Comparison of ENCODE assay signal across 1 cellular context in genomic region chr16:81767987-81768592, GRCh38.
TF ChIP-seq lines count a peak whose summit lies in the region.

No MANE protein-coding gene starts in this region.

TF ChIP-seq in HepG2, 621 proteins besides CTCF, POLR2A, EP300 and RAD21 (continued from another document and continues in another):
- TF ChIP-seq, protein P1, sequence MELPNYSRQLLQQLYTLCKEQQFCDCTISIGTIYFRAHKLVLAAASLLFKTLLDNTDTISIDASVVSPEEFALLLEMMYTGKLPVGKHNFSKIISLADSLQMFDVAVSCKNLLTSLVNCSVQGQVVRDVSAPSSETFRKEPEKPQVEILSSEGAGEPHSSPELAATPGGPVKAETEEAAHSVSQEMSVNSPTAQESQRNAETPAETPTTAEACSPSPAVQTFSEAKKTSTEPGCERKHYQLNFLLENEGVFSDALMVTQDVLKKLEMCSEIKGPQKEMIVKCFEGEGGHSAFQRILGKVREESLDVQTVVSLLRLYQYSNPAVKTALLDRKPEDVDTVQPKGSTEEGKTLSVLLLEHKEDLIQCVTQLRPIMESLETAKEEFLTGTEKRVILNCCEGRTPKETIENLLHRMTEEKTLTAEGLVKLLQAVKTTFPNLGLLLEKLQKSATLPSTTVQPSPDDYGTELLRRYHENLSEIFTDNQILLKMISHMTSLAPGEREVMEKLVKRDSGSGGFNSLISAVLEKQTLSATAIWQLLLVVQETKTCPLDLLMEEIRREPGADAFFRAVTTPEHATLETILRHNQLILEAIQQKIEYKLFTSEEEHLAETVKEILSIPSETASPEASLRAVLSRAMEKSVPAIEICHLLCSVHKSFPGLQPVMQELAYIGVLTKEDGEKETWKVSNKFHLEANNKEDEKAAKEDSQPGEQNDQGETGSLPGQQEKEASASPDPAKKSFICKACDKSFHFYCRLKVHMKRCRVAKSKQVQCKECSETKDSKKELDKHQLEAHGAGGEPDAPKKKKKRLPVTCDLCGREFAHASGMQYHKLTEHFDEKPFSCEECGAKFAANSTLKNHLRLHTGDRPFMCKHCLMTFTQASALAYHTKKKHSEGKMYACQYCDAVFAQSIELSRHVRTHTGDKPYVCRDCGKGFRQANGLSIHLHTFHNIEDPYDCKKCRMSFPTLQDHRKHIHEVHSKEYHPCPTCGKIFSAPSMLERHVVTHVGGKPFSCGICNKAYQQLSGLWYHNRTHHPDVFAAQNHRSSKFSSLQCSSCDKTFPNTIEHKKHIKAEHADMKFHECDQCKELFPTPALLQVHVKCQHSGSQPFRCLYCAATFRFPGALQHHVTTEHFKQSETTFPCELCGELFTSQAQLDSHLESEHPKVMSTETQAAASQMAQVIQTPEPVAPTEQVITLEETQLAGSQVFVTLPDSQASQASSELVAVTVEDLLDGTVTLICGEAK (IDR thresholded peaks at IDR 0.05) = no peak
- TF ChIP-seq, protein P1 (CRISPR knock-in tag; IDR thresholded peaks at IDR 0.05) = no peak; the same call in 1 of the 2 replicates
- peak; percentile 95 for TF ChIP-seq FOXP1 (IDR thresholded peaks at IDR 0.05)
- peak; percentile 99 for TF ChIP-seq FOXP1 (CRISPR knock-in tag; IDR thresholded peaks at IDR 0.05)
- TF ChIP-seq ZSCAN12 (CRISPR knock-in tag; IDR thresholded peaks at IDR 0.05) = no peak
- TF ChIP-seq GPN1 (CRISPR knock-in tag; IDR thresholded peaks at IDR 0.05; ENCODE audit: borderline replicate concordance) = no peak
- TF ChIP-seq MYC (CRISPR knock-in tag; IDR thresholded peaks at IDR 0.05; ENCODE audit: borderline replicate concordance) = no peak
- TF ChIP-seq JDP2 (CRISPR knock-in tag; IDR thresholded peaks at IDR 0.05; ENCODE audit: borderline replicate concordance) = no peak; the same call in 1 of the 2 replicates
- TF ChIP-seq, protein P2, sequence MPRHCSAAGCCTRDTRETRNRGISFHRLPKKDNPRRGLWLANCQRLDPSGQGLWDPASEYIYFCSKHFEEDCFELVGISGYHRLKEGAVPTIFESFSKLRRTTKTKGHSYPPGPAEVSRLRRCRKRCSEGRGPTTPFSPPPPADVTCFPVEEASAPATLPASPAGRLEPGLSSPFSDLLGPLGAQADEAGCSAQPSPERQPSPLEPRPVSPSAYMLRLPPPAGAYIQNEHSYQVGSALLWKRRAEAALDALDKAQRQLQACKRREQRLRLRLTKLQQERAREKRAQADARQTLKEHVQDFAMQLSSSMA (CRISPR knock-in tag; IDR thresholded peaks at IDR 0.05) = no peak
- TF ChIP-seq RORA (CRISPR knock-in tag; IDR thresholded peaks at IDR 0.05) = no peak
- TF ChIP-seq PCBP2 (optimal IDR thresholded peaks at IDR 0.05; ENCODE audit: low read depth, low read length, poor library complexity, severe bottlenecking) = no peak
- no peak for TF ChIP-seq NFE2 (CRISPR knock-in tag; IDR thresholded peaks at IDR 0.05)
- peak; percentile 87; the same call in 1 of the 2 replicates for TF ChIP-seq ZNF878 (CRISPR knock-in tag; IDR thresholded peaks at IDR 0.05)
- no peak for TF ChIP-seq ZNF879 (CRISPR knock-in tag; IDR thresholded peaks at IDR 0.05)
- TF ChIP-seq ZNF451 (CRISPR knock-in tag; IDR thresholded peaks at IDR 0.05) = no peak
- TF ChIP-seq ZNF260 (CRISPR knock-in tag; IDR thresholded peaks at IDR 0.05; ENCODE audit: borderline replicate concordance, low read depth) = no peak
- TF ChIP-seq REPIN1 (CRISPR knock-in tag; IDR thresholded peaks at IDR 0.05; ENCODE audit: borderline replicate concordance, low read depth) = peak; percentile 66; the same call in 1 of the 2 replicates
- TF ChIP-seq TSC22D2 (CRISPR knock-in tag; IDR thresholded peaks at IDR 0.05; ENCODE audit: borderline replicate concordance) = peak; percentile 38; the same call in 1 of the 2 replicates
- no peak for TF ChIP-seq ZNF75D (CRISPR knock-in tag; IDR thresholded peaks at IDR 0.05; ENCODE audit: borderline replicate concordance)
- TF ChIP-seq RFX3 (CRISPR knock-in tag; IDR thresholded peaks at IDR 0.05) = no peak
- no peak for TF ChIP-seq ZNF83 (CRISPR knock-in tag; IDR thresholded peaks at IDR 0.05; ENCODE audit: borderline replicate concordance)
- TF ChIP-seq, protein P3, sequence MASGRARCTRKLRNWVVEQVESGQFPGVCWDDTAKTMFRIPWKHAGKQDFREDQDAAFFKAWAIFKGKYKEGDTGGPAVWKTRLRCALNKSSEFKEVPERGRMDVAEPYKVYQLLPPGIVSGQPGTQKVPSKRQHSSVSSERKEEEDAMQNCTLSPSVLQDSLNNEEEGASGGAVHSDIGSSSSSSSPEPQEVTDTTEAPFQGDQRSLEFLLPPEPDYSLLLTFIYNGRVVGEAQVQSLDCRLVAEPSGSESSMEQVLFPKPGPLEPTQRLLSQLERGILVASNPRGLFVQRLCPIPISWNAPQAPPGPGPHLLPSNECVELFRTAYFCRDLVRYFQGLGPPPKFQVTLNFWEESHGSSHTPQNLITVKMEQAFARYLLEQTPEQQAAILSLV (CRISPR knock-in tag; IDR thresholded peaks at IDR 0.05; ENCODE audit: borderline replicate concordance) = no peak
- no peak for TF ChIP-seq USF2 (IDR thresholded peaks at IDR 0.05; ENCODE audit: low read depth, low read length)
- TF ChIP-seq USF2 (CRISPR knock-in tag; IDR thresholded peaks at IDR 0.05; ENCODE audit: borderline replicate concordance) = no peak; the same call in 1 of the 2 replicates
- TF ChIP-seq ZNF335 (CRISPR knock-in tag; IDR thresholded peaks at IDR 0.05) = 0 out of 2 replicates have a peak, but pooled peaks have one; percentile 70
- no peak for TF ChIP-seq ISX (CRISPR knock-in tag; conservative IDR thresholded peaks at IDR 0.05)
- no peak for TF ChIP-seq ZNF101 (CRISPR knock-in tag; IDR thresholded peaks at IDR 0.05; ENCODE audit: borderline replicate concordance, low read depth)
- TF ChIP-seq NFIC (IDR thresholded peaks at IDR 0.05; ENCODE audit: low read length) = peak; percentile 87; the same call in 1 of the 2 replicates
- no peak for TF ChIP-seq CEBPB (IDR thresholded peaks at IDR 0.05; ENCODE audit: borderline replicate concordance, low read depth, low read length)
- no peak for TF ChIP-seq EED (CRISPR knock-in tag; IDR thresholded peaks at IDR 0.05)
- peak; percentile 59; the same call in 1 of the 2 replicates for TF ChIP-seq ZNF501 (CRISPR knock-in tag; IDR thresholded peaks at IDR 0.05)
- no peak for TF ChIP-seq ZNF607 (CRISPR knock-in tag; IDR thresholded peaks at IDR 0.05; ENCODE audit: borderline replicate concordance)
- no peak for TF ChIP-seq MLLT10 (CRISPR knock-in tag; IDR thresholded peaks at IDR 0.05)
- TF ChIP-seq MEF2D (CRISPR knock-in tag; IDR thresholded peaks at IDR 0.05) = peak; percentile 76; the same call in 1 of the 2 replicates
- no peak for TF ChIP-seq RELA (CRISPR knock-in tag; IDR thresholded peaks at IDR 0.05)
- no peak for TF ChIP-seq ZNF30 (CRISPR knock-in tag; IDR thresholded peaks at IDR 0.05)
- TF ChIP-seq ZBTB1 (CRISPR knock-in tag; IDR thresholded peaks at IDR 0.05; ENCODE audit: borderline replicate concordance) = no peak
- TF ChIP-seq HBP1 (CRISPR knock-in tag; IDR thresholded peaks at IDR 0.05; ENCODE audit: low read depth) = no peak
- no peak for TF ChIP-seq IKZF4 (CRISPR knock-in tag; IDR thresholded peaks at IDR 0.05; ENCODE audit: borderline replicate concordance, low read depth, not compliant biosample characterization)
- TF ChIP-seq, protein P4, sequence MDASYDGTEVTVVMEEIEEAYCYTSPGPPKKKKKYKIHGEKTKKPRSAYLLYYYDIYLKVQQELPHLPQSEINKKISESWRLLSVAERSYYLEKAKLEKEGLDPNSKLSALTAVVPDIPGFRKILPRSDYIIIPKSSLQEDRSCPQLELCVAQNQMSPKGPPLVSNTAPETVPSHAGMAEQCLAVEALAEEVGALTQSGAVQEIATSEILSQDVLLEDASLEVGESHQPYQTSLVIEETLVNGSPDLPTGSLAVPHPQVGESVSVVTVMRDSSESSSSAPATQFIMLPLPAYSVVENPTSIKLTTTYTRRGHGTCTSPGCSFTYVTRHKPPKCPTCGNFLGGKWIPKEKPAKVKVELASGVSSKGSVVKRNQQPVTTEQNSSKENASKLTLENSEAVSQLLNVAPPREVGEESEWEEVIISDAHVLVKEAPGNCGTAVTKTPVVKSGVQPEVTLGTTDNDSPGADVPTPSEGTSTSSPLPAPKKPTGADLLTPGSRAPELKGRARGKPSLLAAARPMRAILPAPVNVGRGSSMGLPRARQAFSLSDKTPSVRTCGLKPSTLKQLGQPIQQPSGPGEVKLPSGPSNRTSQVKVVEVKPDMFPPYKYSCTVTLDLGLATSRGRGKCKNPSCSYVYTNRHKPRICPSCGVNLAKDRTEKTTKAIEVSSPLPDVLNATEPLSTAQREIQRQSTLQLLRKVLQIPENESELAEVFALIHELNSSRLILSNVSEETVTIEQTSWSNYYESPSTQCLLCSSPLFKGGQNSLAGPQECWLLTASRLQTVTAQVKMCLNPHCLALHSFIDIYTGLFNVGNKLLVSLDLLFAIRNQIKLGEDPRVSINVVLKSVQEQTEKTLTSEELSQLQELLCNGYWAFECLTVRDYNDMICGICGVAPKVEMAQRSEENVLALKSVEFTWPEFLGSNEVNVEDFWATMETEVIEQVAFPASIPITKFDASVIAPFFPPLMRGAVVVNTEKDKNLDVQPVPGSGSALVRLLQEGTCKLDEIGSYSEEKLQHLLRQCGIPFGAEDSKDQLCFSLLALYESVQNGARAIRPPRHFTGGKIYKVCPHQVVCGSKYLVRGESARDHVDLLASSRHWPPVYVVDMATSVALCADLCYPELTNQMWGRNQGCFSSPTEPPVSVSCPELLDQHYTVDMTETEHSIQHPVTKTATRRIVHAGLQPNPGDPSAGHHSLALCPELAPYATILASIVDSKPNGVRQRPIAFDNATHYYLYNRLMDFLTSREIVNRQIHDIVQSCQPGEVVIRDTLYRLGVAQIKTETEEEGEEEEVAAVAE (CRISPR knock-in tag; IDR thresholded peaks at IDR 0.05; ENCODE audit: borderline replicate concordance) = peak; percentile 71; the same call in 1 of the 2 replicates
- TF ChIP-seq, protein P5, sequence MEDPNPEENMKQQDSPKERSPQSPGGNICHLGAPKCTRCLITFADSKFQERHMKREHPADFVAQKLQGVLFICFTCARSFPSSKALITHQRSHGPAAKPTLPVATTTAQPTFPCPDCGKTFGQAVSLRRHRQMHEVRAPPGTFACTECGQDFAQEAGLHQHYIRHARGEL (CRISPR knock-in tag; IDR thresholded peaks at IDR 0.05) = no peak
- no peak for TF ChIP-seq NPAS2 (CRISPR knock-in tag; IDR thresholded peaks at IDR 0.05; ENCODE audit: borderline replicate concordance)
- no peak for TF ChIP-seq HNF4G (IDR thresholded peaks at IDR 0.05; ENCODE audit: borderline replicate concordance, low read depth, low read length)
- TF ChIP-seq HNF4G (CRISPR knock-in tag; IDR thresholded peaks at IDR 0.05; ENCODE audit: borderline replicate concordance, low read depth) = no peak
- no peak for TF ChIP-seq NFYC (CRISPR knock-in tag; IDR thresholded peaks at IDR 0.05)
- TF ChIP-seq, protein P6, sequence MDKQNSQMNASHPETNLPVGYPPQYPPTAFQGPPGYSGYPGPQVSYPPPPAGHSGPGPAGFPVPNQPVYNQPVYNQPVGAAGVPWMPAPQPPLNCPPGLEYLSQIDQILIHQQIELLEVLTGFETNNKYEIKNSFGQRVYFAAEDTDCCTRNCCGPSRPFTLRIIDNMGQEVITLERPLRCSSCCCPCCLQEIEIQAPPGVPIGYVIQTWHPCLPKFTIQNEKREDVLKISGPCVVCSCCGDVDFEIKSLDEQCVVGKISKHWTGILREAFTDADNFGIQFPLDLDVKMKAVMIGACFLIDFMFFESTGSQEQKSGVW (CRISPR knock-in tag; IDR thresholded peaks at IDR 0.05; ENCODE audit: borderline replicate concordance) = no peak
- TF ChIP-seq ZNF556 (CRISPR knock-in tag; IDR thresholded peaks at IDR 0.05; ENCODE audit: borderline replicate concordance) = no peak; the same call in 1 of the 2 replicates
